Comparison of ENCODE assay signal across 26 cellular contexts in genomic region chr10:130748409-130749057, GRCh38.
A peak's percentile ranks its signal among the peaks of the same experiment; 100 is the strongest.
DNase-seq lines count a peak whose midpoint lies in the region; ATAC-seq and TF ChIP-seq lines count a peak whose summit lies in the region.
"Had no signal": no experiment of that assay in that cellular context is flagged by ENCODE, and none has a peak within 500 bp of the region (broad histone marks: within the 10 kb centered on the region; RNA-seq: fewer than 3 reads in every experiment).

No MANE protein-coding gene starts in this region.

- H2BK12ac ChIP-seq in H9 (ENCODE audit: insufficient read length, low read depth, low read length) = no peak overlapping the region

- no peak for ATAC-seq in left lobe of liver
- ATAC-seq in GM18511 (IDR thresholded peaks at IDR 0.05; ENCODE audit: unreplicated experiment) = no peak
- ATAC-seq: A549, GM12878, GM23338, HCT116 had no signal

- no peaks in the 10 kb centered on the region for H3K79me1 ChIP-seq in H9 (ENCODE audit: insufficient read depth, low read depth, low read length, poor library complexity, severe bottlenecking)

- no peaks in the 10 kb centered on the region for H3K36me3 Mint-ChIP-seq in H9 (ENCODE audit: insufficient read depth in 1 of 3, low read depth in 3 of 3)
- H3K36me3 Mint-ChIP-seq: CD4-positive, alpha-beta memory T cell had no signal

- H3K27me3 Mint-ChIP-seq in H9 (ENCODE audit: low read depth) = peaks cover 1% of the 10 kb centered on the region

- H2AFZ ChIP-seq in H9 (ENCODE audit: low read length) = no peak overlapping the region
- H2AFZ ChIP-seq: GM23338 had no signal

- peaks cover 28 to 43% of the 10 kb centered on the region in 2 experiments for H3K4me1 Mint-ChIP-seq in H9
- H3K4me1 Mint-ChIP-seq: CD4-positive, alpha-beta memory T cell had no signal

- H3K27me3 ChIP-seq in A673 (replicated peaks; ENCODE audit: insufficient read depth, low read depth, low read length, poor library complexity) = no peaks in the 10 kb centered on the region
- no peaks in the 10 kb centered on the region for H3K27me3 ChIP-seq in H9 (ENCODE audit: insufficient read depth, low read length)
- H3K27me3 ChIP-seq in sigmoid colon = no peaks in the 10 kb centered on the region
- H3K27me3 ChIP-seq in esophagus squamous epithelium = peaks cover 0 to 7% (median 0%) of the 10 kb centered on the region in 4 donors
- no peaks in the 10 kb centered on the region for H3K27me3 ChIP-seq in WERI-Rb-1 (ENCODE audit: insufficient read depth, low read depth, severe bottlenecking)
- H3K27me3 ChIP-seq: BE2C, SJCRH30 had no signal

- CTCF ChIA-PET in A673 (lab: Charles Lee) = no interaction called here

- no peak overlapping the region for H3K56ac ChIP-seq in H9 (ENCODE audit: insufficient read length, low read depth, low read length)

- H4K5ac ChIP-seq in H9 (ENCODE audit: insufficient read length, low read depth, low read length) = no peak overlapping the region

- no peak for DNase-seq in A673 (ENCODE audit: low spot score)
- peak; percentile 17 for DNase-seq in H9
- peak; percentile 21 for DNase-seq in left lobe of liver (ENCODE audit: low spot score)
- peak; percentile 44 for DNase-seq in sigmoid colon
- no peak for DNase-seq in NCI-H1436 (lab: John Stamatoyannopoulos, UW)
- no peak for DNase-seq in esophagus squamous epithelium (lab: John Stamatoyannopoulos, UW)
- DNase-seq in WERI-Rb-1 = no peak
- DNase-seq: BE2C; Caco-2; CD4-positive, alpha-beta memory T cell; DMS 273 treated with DMSO at 0.1 percent for 48 hours; DND-41; IMR-90; NCI-H1105; NCI-H2081; NCI-H2171; NCI-H345; NCI-H524 treated with DMSO at 0.1 percent for 48 hours; NCI-H82; SJCRH30 had no signal

- H2BK20ac ChIP-seq in H9 (ENCODE audit: low read depth, low read length, poor library complexity, severe bottlenecking) = no peak overlapping the region

- peak overlapping the region; percentile 79 for H3K27ac ChIP-seq in A673 (ENCODE audit: low read depth, low read length, poor library complexity, severe bottlenecking)
- no peak overlapping the region for H3K27ac ChIP-seq in H9 (ENCODE audit: insufficient read length, low read depth, low read length)
- no peak overlapping the region for H3K27ac ChIP-seq in sigmoid colon
- H3K27ac ChIP-seq in esophagus squamous epithelium = no peak overlapping the region
- no peak overlapping the region for H3K27ac ChIP-seq in WERI-Rb-1
- H3K27ac ChIP-seq: A549, KMS-11, SJCRH30 had no signal

- no peak for TF ChIP-seq EP300 in sigmoid colon (IDR thresholded peaks at IDR 0.05)

- no peak overlapping the region for H3K23ac ChIP-seq in H9 (ENCODE audit: insufficient read length, low read depth, low read length)

- no peak overlapping the region for H3K27ac Mint-ChIP-seq in H9
- H3K27ac Mint-ChIP-seq: CD4-positive, alpha-beta memory T cell; GM23338 had no signal

- BruUV-seq in A673 (replicated peaks; lab: Mats Ljungman, UMichigan) = no TSS peak

- H2AK5ac ChIP-seq in H9 (ENCODE audit: insufficient read length, low read length) = no peak overlapping the region

- no peaks in the 10 kb centered on the region for H4K20me1 ChIP-seq in H9 (ENCODE audit: control insufficient read depth, insufficient read depth, insufficient read length)

- H3K9me3 Mint-ChIP-seq in H9 = no peaks in the 10 kb centered on the region

- no CpG with 5 or more reads among the region's 14 CpGs for WGBS in H9 (ENCODE audit: extremely low coverage, insufficient read length, low lambda C conversion rate)
- 44 to 60% methylated on average over 14 of the region's 14 CpGs for WGBS in sigmoid colon, 2 donors
- WGBS in esophagus squamous epithelium, 2 donors = 63 to 68% methylated on average over 11 to 13 of the region's 14 CpGs

- H3K4me3 Mint-ChIP-seq in H9 = no peak overlapping the region
- H3K4me3 Mint-ChIP-seq: CD4-positive, alpha-beta memory T cell; GM23338 had no signal

- no peak overlapping the region for H3K4me2 ChIP-seq in H9 (ENCODE audit: insufficient read depth, insufficient read length, low read length)
- H3K4me2 ChIP-seq: A549, GM23338, KMS-11 had no signal

- no peak overlapping the region for H2BK15ac ChIP-seq in H9 (ENCODE audit: low read depth, low read length)

- H4K91ac ChIP-seq in H9 (ENCODE audit: insufficient read length, low read depth, low read length) = no peak overlapping the region

- H3K14ac ChIP-seq in H9 (ENCODE audit: insufficient read depth, low read length) = no peak overlapping the region

- H3T11ph ChIP-seq in H9 (ENCODE audit: low read length) = no peak overlapping the region

- H3K4ac ChIP-seq in H9 (ENCODE audit: low read depth, low read length) = no peak overlapping the region

- H3K9ac ChIP-seq in H9 (ENCODE audit: extremely low read depth, insufficient read length, low read length) = no peak overlapping the region
- H3K9ac ChIP-seq: KMS-11 had no signal

- H4K8ac ChIP-seq in H9 (replicated peaks; ENCODE audit: insufficient read length, low read depth, low read length) = no peak overlapping the region

- H3K18ac ChIP-seq in H9 (ENCODE audit: insufficient read length, low read depth, low read length) = no peak overlapping the region

- TF ChIP-seq CTCF in A673 (conservative IDR thresholded peaks at IDR 0.05; ENCODE audit: low read depth, low read length) = no peak
- TF ChIP-seq CTCF in H9 (conservative IDR thresholded peaks at IDR 0.05) = no peak
- no peak for TF ChIP-seq CTCF in sigmoid colon (IDR thresholded peaks at IDR 0.05)
- no peak for TF ChIP-seq CTCF in esophagus squamous epithelium (IDR thresholded peaks at IDR 0.05)
- TF ChIP-seq CTCF in WERI-Rb-1 (IDR thresholded peaks at IDR 0.05; ENCODE audit: low read depth, low read length) = no peak

- POLR2A ChIA-PET in A673 (lab: Charles Lee; ENCODE audit: low non-redundant PET) = no interaction called here

- no peak overlapping the region for H2BK120ac ChIP-seq in H9 (ENCODE audit: low read depth, low read length, poor library complexity, severe bottlenecking)

- H3K4me1 ChIP-seq in A673 (ENCODE audit: insufficient read depth, low read length, poor library complexity, severe bottlenecking) (peaks cover 27% of the 10 kb centered on the region), H9 (ENCODE audit: insufficient read depth, low read length) (peaks cover 7% of the 10 kb centered on the region; the same call in 1 of the 2 replicates), sigmoid colon (peaks cover 0 to 4% (median 0%) of the 10 kb centered on the region in 4 donors), esophagus squamous epithelium (no peaks in the 10 kb centered on the region)
- H3K4me1 ChIP-seq: A549, BE2C, Caco-2, SJCRH30 had no signal

- H2BK5ac ChIP-seq in H9 (ENCODE audit: insufficient read length, low read length) = no peak overlapping the region

- H3K9me3 ChIP-seq in A673 (ENCODE audit: low read depth, low read length, poor library complexity, severe bottlenecking) (no peaks in the 10 kb centered on the region), H9 (ENCODE audit: control insufficient read depth, low read depth, low read length) (no peaks in the 10 kb centered on the region), sigmoid colon (no peaks in the 10 kb centered on the region), esophagus squamous epithelium (no peaks in the 10 kb centered on the region), WERI-Rb-1 (ENCODE audit: severe bottlenecking) (no peaks in the 10 kb centered on the region)
- H3K9me3 ChIP-seq: A549, BE2C, Caco-2, SJCRH30 had no signal

- H3K79me2 ChIP-seq in H9 (ENCODE audit: insufficient read depth, low read length) = no peaks in the 10 kb centered on the region

- H3K4me3 ChIP-seq in A673 (ENCODE audit: low read depth, low read length, poor library complexity, severe bottlenecking) (no peak overlapping the region), sigmoid colon (no peak overlapping the region), esophagus squamous epithelium (no peak overlapping the region), WERI-Rb-1 (ENCODE audit: low read depth, low read length) (no peak overlapping the region)
- H3K4me3 ChIP-seq: A549, GM12878, GM23338, SJCRH30 had no signal

- H3K36me3 ChIP-seq in A673 (ENCODE audit: insufficient read depth, low read length, poor library complexity, severe bottlenecking) (no peaks in the 10 kb centered on the region), sigmoid colon (no peaks in the 10 kb centered on the region), esophagus squamous epithelium (no peaks in the 10 kb centered on the region), WERI-Rb-1 (no peaks in the 10 kb centered on the region)
- H3K36me3 ChIP-seq: BE2C, SJCRH30 had no signal

- intact Hi-C loops in A673 (cut with micrococcal nuclease; ENCODE audit: unreplicated experiment) (no loop called here), sigmoid colon (cut with DNase I) (no loop called here), esophagus squamous epithelium (cut with DNase I) (no loop called here)

- TF ChIP-seq POLR2A in sigmoid colon (IDR thresholded peaks at IDR 0.05) (no peak), esophagus squamous epithelium (IDR thresholded peaks at IDR 0.05) (no peak)

- peaks cover 4% of the 10 kb centered on the region for H3K23me2 ChIP-seq in H9 (ENCODE audit: insufficient read length, low read depth, low read length, poor library complexity, severe bottlenecking)

Comparison
In these comparisons a context has a peak if more than half of its experiments do, and no peak if none do; other contexts are left out.
1. DNase-seq: peak in H9 (single experiment), left lobe of liver (single experiment) and sigmoid colon (single experiment); none in A673 (single experiment), NCI-H1436 (single experiment), esophagus squamous epithelium (single experiment) and WERI-Rb-1 (single experiment).